Comparison of ENCODE assay signal across 1 cellular context in genomic region chr1:201013031-201013485, GRCh38.
TF ChIP-seq lines count a peak whose summit lies in the region.

No MANE protein-coding gene starts in this region.

TF ChIP-seq in HepG2, 621 proteins besides CTCF, POLR2A, EP300 and RAD21:
- no peak for TF ChIP-seq ZNF207 (IDR thresholded peaks at IDR 0.05; ENCODE audit: borderline replicate concordance)
- TF ChIP-seq AGO2 (optimal IDR thresholded peaks at IDR 0.05; ENCODE audit: low read depth, low read length), result no peak
- TF ChIP-seq SIX1 (CRISPR knock-in tag; IDR thresholded peaks at IDR 0.05; ENCODE audit: borderline replicate concordance), result no peak
- no peak for TF ChIP-seq CREBL2 (CRISPR knock-in tag; IDR thresholded peaks at IDR 0.05; ENCODE audit: borderline replicate concordance)
- no peak for TF ChIP-seq ZNF605 (CRISPR knock-in tag; IDR thresholded peaks at IDR 0.05)
- no peak for TF ChIP-seq ZNF33B (CRISPR knock-in tag; IDR thresholded peaks at IDR 0.05)
- no peak for TF ChIP-seq ZEB1 (IDR thresholded peaks at IDR 0.05; ENCODE audit: insufficient replicate concordance, low read depth)
- TF ChIP-seq DMTF1 (CRISPR knock-in tag; IDR thresholded peaks at IDR 0.05), result no peak
- TF ChIP-seq MYNN (CRISPR knock-in tag; IDR thresholded peaks at IDR 0.05; ENCODE audit: low read depth), result no peak
- TF ChIP-seq ZNF781 (CRISPR knock-in tag; IDR thresholded peaks at IDR 0.05; ENCODE audit: borderline replicate concordance, not compliant biosample characterization), result no peak
- no peak for TF ChIP-seq LCORL (IDR thresholded peaks at IDR 0.05)
- TF ChIP-seq LCORL (CRISPR knock-in tag; IDR thresholded peaks at IDR 0.05), result no peak
- no peak for TF ChIP-seq CSRNP2 (CRISPR knock-in tag; conservative IDR thresholded peaks at IDR 0.05; ENCODE audit: low read depth)
- TF ChIP-seq MAX (IDR thresholded peaks at IDR 0.05), result no peak
- no peak for TF ChIP-seq SRY (CRISPR knock-in tag; IDR thresholded peaks at IDR 0.05)
